In the genomic region with DNA sequence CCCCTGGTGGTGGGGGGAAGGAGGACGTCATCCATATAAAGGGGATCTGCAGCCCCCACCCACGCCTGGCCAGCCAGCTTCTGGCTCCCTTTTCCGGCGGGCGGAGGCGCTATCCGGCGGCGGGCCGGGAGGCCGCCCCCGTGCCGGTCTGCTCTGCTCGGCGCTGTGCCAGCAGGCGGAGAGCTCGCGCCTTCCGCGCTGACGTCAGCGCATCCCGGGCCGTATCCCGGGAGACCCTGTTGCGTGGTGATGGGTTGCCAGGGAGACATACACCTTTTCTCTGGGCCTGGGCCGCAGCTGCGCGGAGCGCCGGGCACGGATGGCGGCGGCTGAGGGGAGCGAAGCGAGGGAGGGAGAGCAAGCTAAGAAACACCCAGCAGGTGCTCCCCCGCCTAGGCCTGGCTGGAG, we compare ENCODE assay signal across 8 cellular contexts. TPM values are rescaled to one million over a fixed set of nuclear protein-coding genes. Genes with fewer than 3 reads are reported as not detected.
DNase-seq lines count a peak whose midpoint lies in the region; ATAC-seq and TF ChIP-seq lines count a peak whose summit lies in the region.

No MANE protein-coding gene starts in this region.

- H3K79me2 ChIP-seq in DOHH2 (ENCODE audit: control insufficient read depth, low read length), result no peaks in the 10 kb centered on the region
- H3K79me2 ChIP-seq in mesendoderm (ENCODE audit: control insufficient read depth, insufficient read depth, low read length), result no peaks in the 10 kb centered on the region

- H3K79me1 ChIP-seq in mesendoderm (ENCODE audit: low read length), result peaks cover 3% of the 10 kb centered on the region

- H3K4me3 ChIP-seq in DOHH2 (ENCODE audit: low read length) (peak overlapping the region; percentile 11; the same call in 1 of the 2 replicates), mesendoderm (ENCODE audit: low read length) (no peak overlapping the region), uterus (peak overlapping the region; percentile 8 to 25)

- H3K27ac ChIP-seq in DOHH2 (ENCODE audit: low read depth, low read length), result no peak overlapping the region
- no peak overlapping the region for H3K27ac ChIP-seq in mesendoderm (ENCODE audit: low read depth, low read length)
- peak overlapping the region; percentile 96 to 100 for H3K27ac ChIP-seq in uterus

- TF ChIP-seq CTCF in DOHH2 (IDR thresholded peaks at IDR 0.05; ENCODE audit: low read depth, low read length, poor library complexity, severe bottlenecking) (no peak), endothelial cell (IDR thresholded peaks at IDR 0.05; ENCODE audit: unreplicated experiment) (no peak), uterus (IDR thresholded peaks at IDR 0.05) (peak in 2 of 4 experiments; percentile 5 to 25)

- peaks cover 38% of the 10 kb centered on the region for H3K36me3 Mint-ChIP-seq in endothelial cell (ENCODE audit: low read depth, unreplicated experiment)
- H3K36me3 Mint-ChIP-seq in activated T-helper 1 cell treated with anti-CD3 and anti-CD28 coated beads, Interleukin-12 subunit alpha, Interleukin-12 subunit beta, Interleukin-2, Interleukin-4 antibody, amounts not matched to agents 30 ng/mL and 10 ng/mL and 1 ng/mL, durations not matched to agents 14 hours and 24 hours and 36 hours (ENCODE audit: low read depth), result peaks cover 25% of the 10 kb centered on the region

- TF ChIP-seq POLR2A in uterus (IDR thresholded peaks at IDR 0.05), result peak; percentile 2 to 44

- peaks cover 24% of the 10 kb centered on the region for H3F3A ChIP-seq in DOHH2 (ENCODE audit: control insufficient read depth, insufficient read depth)

- no peak overlapping the region for H3K18ac ChIP-seq in mesendoderm (ENCODE audit: low read length)

- no peak overlapping the region for H3K9ac ChIP-seq in mesendoderm (ENCODE audit: low read length)

- H3K36me3 ChIP-seq in DOHH2 (ENCODE audit: control insufficient read depth, low read length) (peaks cover 21% of the 10 kb centered on the region), mesendoderm (ENCODE audit: control insufficient read depth, insufficient read depth, low read length) (peaks cover 7% of the 10 kb centered on the region), uterus (no peaks in the 10 kb centered on the region)

- no peak overlapping the region for H2BK5ac ChIP-seq in mesendoderm (ENCODE audit: low read length)

- peaks cover 55% of the 10 kb centered on the region for H3K4me1 Mint-ChIP-seq in endothelial cell (ENCODE audit: unreplicated experiment)
- peaks cover 49% of the 10 kb centered on the region for H3K4me1 Mint-ChIP-seq in activated T-helper 1 cell treated with anti-CD3 and anti-CD28 coated beads, Interleukin-12 subunit alpha, Interleukin-12 subunit beta, Interleukin-2, Interleukin-4 antibody, amounts not matched to agents 30 ng/mL and 10 ng/mL and 1 ng/mL, durations not matched to agents 14 hours and 24 hours and 36 hours (ENCODE audit: low read depth)

- DNase-seq in NCI-H526 treated with DMSO at 0.1 percent for 48 hours (lab: John Stamatoyannopoulos, UW) (peak; percentile 73), endothelial cell (ENCODE audit: low spot score) (peak; percentile 82), mesendoderm (peak; percentile 93), uterus (peak; percentile 90 to 96)
- no peak for DNase-seq in activated T-helper 1 cell treated with anti-CD3 and anti-CD28 coated beads, Interleukin-12 subunit alpha, Interleukin-12 subunit beta, Interleukin-2, Interleukin-4 antibody, amounts not matched to agents 30 ng/mL and 10 ng/mL and 1 ng/mL, durations not matched to agents 14 hours and 24 hours and 36 hours (ENCODE audit: low spot score)

- intact Hi-C loops in uterus (cut with DNase I; ENCODE audit: low total_unique reads), result no loop called here
- intact Hi-C loops in activated T-helper 1 cell treated with anti-CD3 and anti-CD28 coated beads, Interleukin-12 subunit alpha, Interleukin-12 subunit beta, Interleukin-2, Interleukin-4 antibody, amounts not matched to agents 30 ng/mL and 10 ng/mL and 1 ng/mL, durations not matched to agents 14 hours and 24 hours and 36 hours (cut with micrococcal nuclease), result no loop called here

- H4K8ac ChIP-seq in mesendoderm (ENCODE audit: low read depth, low read length), result no peak overlapping the region

- H3K4me3 Mint-ChIP-seq in endothelial cell (ENCODE audit: unreplicated experiment), result peak overlapping the region; percentile 94
- H3K4me3 Mint-ChIP-seq in activated T-helper 1 cell treated with anti-CD3 and anti-CD28 coated beads, Interleukin-12 subunit alpha, Interleukin-12 subunit beta, Interleukin-2, Interleukin-4 antibody, amounts not matched to agents 30 ng/mL and 10 ng/mL and 1 ng/mL, durations not matched to agents 14 hours and 24 hours and 36 hours, result no peak overlapping the region

- peaks cover 11% of the 10 kb centered on the region for H4K20me1 ChIP-seq in DOHH2 (ENCODE audit: control insufficient read depth, insufficient read depth, low read depth, low read length)

- no peak overlapping the region for H3K4ac ChIP-seq in mesendoderm (ENCODE audit: low read depth, low read length)

- ATAC-seq in HG02623 (IDR thresholded peaks at IDR 0.05; ENCODE audit: unreplicated experiment) (no peak), GM19397 (IDR thresholded peaks at IDR 0.05; ENCODE audit: unreplicated experiment) (no peak)

- H3K4me1 ChIP-seq in DOHH2 (ENCODE audit: control insufficient read depth, low read length) (peaks cover 22% of the 10 kb centered on the region), mesendoderm (ENCODE audit: control insufficient read depth, low read depth, low read length) (peaks cover 3% of the 10 kb centered on the region), uterus (peaks cover 6 to 10% of the 10 kb centered on the region in 2 donors)

- no peak overlapping the region for H2AK5ac ChIP-seq in mesendoderm (ENCODE audit: low read length)

- H4K5ac ChIP-seq in mesendoderm (ENCODE audit: low read length), result no peak overlapping the region

- no CpG with 5 or more reads among the region's 37 CpGs for WGBS in mesendoderm (ENCODE audit: extremely low coverage, insufficient coverage, low lambda C conversion rate)

- H3K9me2 ChIP-seq in DOHH2 (replicated peaks; ENCODE audit: control insufficient read depth, low read length), result no peaks in the 10 kb centered on the region

- H3K4me2 ChIP-seq in DOHH2 (ENCODE audit: low read length) (peak overlapping the region; percentile 33), mesendoderm (ENCODE audit: low read length) (no peak overlapping the region)

- H2BK15ac ChIP-seq in mesendoderm (replicated peaks; ENCODE audit: low read depth), result no peak overlapping the region

- no peaks in the 10 kb centered on the region for H3K9me3 Mint-ChIP-seq in endothelial cell (ENCODE audit: unreplicated experiment)
- H3K9me3 Mint-ChIP-seq in activated T-helper 1 cell treated with anti-CD3 and anti-CD28 coated beads, Interleukin-12 subunit alpha, Interleukin-12 subunit beta, Interleukin-2, Interleukin-4 antibody, amounts not matched to agents 30 ng/mL and 10 ng/mL and 1 ng/mL, durations not matched to agents 14 hours and 24 hours and 36 hours, result no peaks in the 10 kb centered on the region

- peaks cover 3% of the 10 kb centered on the region; the same call in 1 of the 2 replicates for H3K27me3 ChIP-seq in DOHH2 (ENCODE audit: control insufficient read depth, low read length)
- H3K27me3 ChIP-seq in mesendoderm (ENCODE audit: insufficient read depth, low read length, poor library complexity), result no peaks in the 10 kb centered on the region
- H3K27me3 ChIP-seq in uterus, result no peaks in the 10 kb centered on the region

- no peak overlapping the region for H3K23ac ChIP-seq in mesendoderm (ENCODE audit: low read length)

- H3K27me3 Mint-ChIP-seq in endothelial cell (ENCODE audit: unreplicated experiment), result peaks cover 34% of the 10 kb centered on the region
- peaks cover 2% of the 10 kb centered on the region for H3K27me3 Mint-ChIP-seq in activated T-helper 1 cell treated with anti-CD3 and anti-CD28 coated beads, Interleukin-12 subunit alpha, Interleukin-12 subunit beta, Interleukin-2, Interleukin-4 antibody, amounts not matched to agents 30 ng/mL and 10 ng/mL and 1 ng/mL, durations not matched to agents 14 hours and 24 hours and 36 hours (ENCODE audit: insufficient read depth)

- H3K56ac ChIP-seq in mesendoderm (ENCODE audit: low read length), result no peak overlapping the region

- H3K27ac Mint-ChIP-seq in endothelial cell (ENCODE audit: unreplicated experiment), result peak overlapping the region; percentile 90
- no peak overlapping the region for H3K27ac Mint-ChIP-seq in activated T-helper 1 cell treated with anti-CD3 and anti-CD28 coated beads, Interleukin-12 subunit alpha, Interleukin-12 subunit beta, Interleukin-2, Interleukin-4 antibody, amounts not matched to agents 30 ng/mL and 10 ng/mL and 1 ng/mL, durations not matched to agents 14 hours and 24 hours and 36 hours

- no peaks in the 10 kb centered on the region for H3K9me3 ChIP-seq in DOHH2 (ENCODE audit: control insufficient read depth, insufficient read depth, low read length)
- H3K9me3 ChIP-seq in uterus, result no peaks in the 10 kb centered on the region

- no peak overlapping the region for H2BK120ac ChIP-seq in mesendoderm (ENCODE audit: low read depth, low read length)

RNA-seq across cellular contexts. Expression of gene FAM131A, which starts 1.1 kb away (rescaled TPM):
- total RNA-seq in endothelial cell (ENCODE audit: unreplicated experiment), result 15.8 TPM
- 4.8 TPM for polyA plus RNA-seq in mesendoderm (2013, experiment 1 of 2)
- 5.1 TPM for polyA plus RNA-seq in mesendoderm (2013, experiment 2 of 2)
- total RNA-seq in uterus, result 10 to 100 TPM; 13.2 to 42.6 (median 36.8) TPM
- 7.5 and 9.2 TPM in 2 replicates for total RNA-seq in activated T-helper 1 cell treated with anti-CD3 and anti-CD28 coated beads, Interleukin-12 subunit alpha, Interleukin-12 subunit beta, Interleukin-2, Interleukin-4 antibody, amounts not matched to agents 30 ng/mL and 10 ng/mL and 1 ng/mL, durations not matched to agents 14 hours and 24 hours and 36 hours

RNA-seq across cellular contexts. Expression of gene CLCN2, which starts 22.9 kb away (rescaled TPM):
- total RNA-seq in endothelial cell (ENCODE audit: unreplicated experiment) (6.3 TPM), uterus (10 to 100 TPM in 2 of 4 donors, 1 to 10 TPM in 1, under 1 TPM in 1; 0.77 to 20.8 (median 7.3) TPM)
- 3.7 TPM for polyA plus RNA-seq in mesendoderm (2013, experiment 1 of 2)
- polyA plus RNA-seq in mesendoderm (2013, experiment 2 of 2), result 3.9 TPM
- total RNA-seq in activated T-helper 1 cell treated with anti-CD3 and anti-CD28 coated beads, Interleukin-12 subunit alpha, Interleukin-12 subunit beta, Interleukin-2, Interleukin-4 antibody, amounts not matched to agents 30 ng/mL and 10 ng/mL and 1 ng/mL, durations not matched to agents 14 hours and 24 hours and 36 hours, result 5.2 and 6.6 TPM in 2 replicates

RNA-seq across cellular contexts. Expression of gene POLR2H, which starts 23.0 kb away (rescaled TPM):
- total RNA-seq in endothelial cell (ENCODE audit: unreplicated experiment) (56.1 TPM), uterus (100 to 1,000 TPM in 2 of 4 donors, 10 to 100 TPM in 2; 52.8 to 103 (median 82.7) TPM)
- polyA plus RNA-seq in mesendoderm (2013, experiment 1 of 2), result 89.1 TPM
- 91.1 TPM for polyA plus RNA-seq in mesendoderm (2013, experiment 2 of 2)
- 145 and 151 TPM in 2 replicates for total RNA-seq in activated T-helper 1 cell treated with anti-CD3 and anti-CD28 coated beads, Interleukin-12 subunit alpha, Interleukin-12 subunit beta, Interleukin-2, Interleukin-4 antibody, amounts not matched to agents 30 ng/mL and 10 ng/mL and 1 ng/mL, durations not matched to agents 14 hours and 24 hours and 36 hours

RNA-seq across cellular contexts. Expression of gene EIF4G1, which starts 24.1 kb away (rescaled TPM):
- total RNA-seq in endothelial cell (ENCODE audit: unreplicated experiment) (390 TPM), uterus (100 to 1,000 TPM; 133 to 269 (median 170) TPM)
- polyA plus RNA-seq in mesendoderm (2013, experiment 1 of 2), result 364 TPM
- 356 TPM for polyA plus RNA-seq in mesendoderm (2013, experiment 2 of 2)
- total RNA-seq in activated T-helper 1 cell treated with anti-CD3 and anti-CD28 coated beads, Interleukin-12 subunit alpha, Interleukin-12 subunit beta, Interleukin-2, Interleukin-4 antibody, amounts not matched to agents 30 ng/mL and 10 ng/mL and 1 ng/mL, durations not matched to agents 14 hours and 24 hours and 36 hours, result 657 and 706 TPM in 2 replicates

RNA-seq across cellular contexts. Expression of gene THPO, which starts 39.5 kb away (rescaled TPM):
- total RNA-seq in endothelial cell (ENCODE audit: unreplicated experiment) (0.28 TPM), uterus (1 to 10 TPM in 1 of 4 donors, under 1 TPM in 3; 0.29 to 4.7 (median 0.46) TPM)
- polyA plus RNA-seq in mesendoderm (2013, experiment 1 of 2), result 0.44 TPM
- 0.60 TPM for polyA plus RNA-seq in mesendoderm (2013, experiment 2 of 2)
- total RNA-seq in activated T-helper 1 cell treated with anti-CD3 and anti-CD28 coated beads, Interleukin-12 subunit alpha, Interleukin-12 subunit beta, Interleukin-2, Interleukin-4 antibody, amounts not matched to agents 30 ng/mL and 10 ng/mL and 1 ng/mL, durations not matched to agents 14 hours and 24 hours and 36 hours, result not detected in 2 replicates

Comparison
In these comparisons a context has a peak if more than half of its experiments do, and no peak if none do; other contexts are left out.
1. H3K27ac ChIP-seq: peak in uterus (2 of 2); none in DOHH2 (single experiment) and mesendoderm (single experiment).